Comparison of ENCODE assay signal across 29 cellular contexts in genomic region chr14:23712287-23712686, GRCh38.
"Had no signal": no experiment of that assay in that cellular context is flagged by ENCODE, and none has a peak within 500 bp of the region (broad histone marks: within the 10 kb centered on the region; RNA-seq: fewer than 3 reads in every experiment).

No MANE protein-coding gene starts in this region.

- H3K79me2 ChIP-seq: hepatocyte had no signal

- ATAC-seq: effector memory CD8-positive, alpha-beta T cell; esophagus mucosa; foreskin keratinocyte; gastrocnemius medialis; gastroesophageal sphincter; heart left ventricle; heart right ventricle had no signal

- H3K9me3 Mint-ChIP-seq: effector memory CD8-positive, alpha-beta T cell had no signal

- H3K27ac ChIP-seq: colonic mucosa, coronary artery, dorsolateral prefrontal cortex, epithelial cell of prostate, esophagus muscularis mucosa, esophagus squamous epithelium, foreskin keratinocyte, gastrocnemius medialis, gastroesophageal sphincter, heart left ventricle, heart right ventricle, hepatocyte had no signal

- H3K4me3 ChIP-seq: colonic mucosa, coronary artery, dorsolateral prefrontal cortex, esophagus muscularis mucosa, esophagus squamous epithelium, gastrocnemius medialis, gastroesophageal sphincter, heart left ventricle, heart right ventricle, hepatocyte had no signal

- FAIRE-seq: endometrium, endothelial cell of umbilical vein, frontal cortex had no signal

- H3K4me1 Mint-ChIP-seq: endodermal cell had no signal

- H3K36me3 ChIP-seq: colonic mucosa, esophagus muscularis mucosa, esophagus squamous epithelium, gastrocnemius medialis, gastroesophageal sphincter, heart left ventricle, heart right ventricle had no signal

- H2AFZ ChIP-seq: hepatocyte had no signal

- DNase-seq: colonic mucosa; cortex of kidney; dermis blood vessel endothelial cell; dorsolateral prefrontal cortex; effector CD4-positive, alpha-beta T cell; effector CD8-positive, alpha-beta T cell; effector memory CD4-positive, alpha-beta T cell; effector memory CD8-positive, alpha-beta T cell; endodermal cell; erythroblast; esophagus squamous epithelium; foreskin fibroblast; foreskin keratinocyte; foreskin melanocyte; gastrocnemius medialis; glutamatergic neuron; head of caudate nucleus; heart left ventricle; heart right ventricle had no signal

- H3K4me2 ChIP-seq: hepatocyte had no signal

- H3K4me3 Mint-ChIP-seq: dendritic cell treated with granulocyte-macrophage colony-stimulating factor and Interleukin-4, amounts not matched to agents 40 ng/mL and 50 ng/mL, for 4 days; effector memory CD8-positive, alpha-beta T cell; endodermal cell had no signal

- H3K27me3 ChIP-seq: colonic mucosa, esophagus muscularis mucosa, foreskin keratinocyte, gastrocnemius medialis, gastroesophageal sphincter, heart left ventricle, hepatocyte had no signal

- H3K9me3 ChIP-seq: colonic mucosa, esophagus muscularis mucosa, esophagus squamous epithelium, gastrocnemius medialis, gastroesophageal sphincter, heart left ventricle, heart right ventricle had no signal

- H3K27ac Mint-ChIP-seq: dendritic cell treated with granulocyte-macrophage colony-stimulating factor and Interleukin-4, amounts not matched to agents 40 ng/mL and 50 ng/mL, for 4 days; effector memory CD8-positive, alpha-beta T cell; endodermal cell had no signal

- H3K4me1 ChIP-seq: colonic mucosa, esophagus muscularis mucosa, esophagus squamous epithelium, foreskin keratinocyte, gastrocnemius medialis, gastroesophageal sphincter, heart left ventricle, heart right ventricle had no signal
